In genomic region chr17:16215273-16215964, GRCh38 we compare ENCODE assay signal across 1 cellular context.
TF ChIP-seq lines count a peak whose summit lies in the region.

TSS of gene NCOR1 (minus strand) at chr17:16215534. CDS start at chr17:16194569, 20,965 bp downstream.

TF ChIP-seq in K562, 482 proteins besides CTCF, POLR2A, EP300 and RAD21 (continued from another document and continues in another):
- TF ChIP-seq, protein P1, sequence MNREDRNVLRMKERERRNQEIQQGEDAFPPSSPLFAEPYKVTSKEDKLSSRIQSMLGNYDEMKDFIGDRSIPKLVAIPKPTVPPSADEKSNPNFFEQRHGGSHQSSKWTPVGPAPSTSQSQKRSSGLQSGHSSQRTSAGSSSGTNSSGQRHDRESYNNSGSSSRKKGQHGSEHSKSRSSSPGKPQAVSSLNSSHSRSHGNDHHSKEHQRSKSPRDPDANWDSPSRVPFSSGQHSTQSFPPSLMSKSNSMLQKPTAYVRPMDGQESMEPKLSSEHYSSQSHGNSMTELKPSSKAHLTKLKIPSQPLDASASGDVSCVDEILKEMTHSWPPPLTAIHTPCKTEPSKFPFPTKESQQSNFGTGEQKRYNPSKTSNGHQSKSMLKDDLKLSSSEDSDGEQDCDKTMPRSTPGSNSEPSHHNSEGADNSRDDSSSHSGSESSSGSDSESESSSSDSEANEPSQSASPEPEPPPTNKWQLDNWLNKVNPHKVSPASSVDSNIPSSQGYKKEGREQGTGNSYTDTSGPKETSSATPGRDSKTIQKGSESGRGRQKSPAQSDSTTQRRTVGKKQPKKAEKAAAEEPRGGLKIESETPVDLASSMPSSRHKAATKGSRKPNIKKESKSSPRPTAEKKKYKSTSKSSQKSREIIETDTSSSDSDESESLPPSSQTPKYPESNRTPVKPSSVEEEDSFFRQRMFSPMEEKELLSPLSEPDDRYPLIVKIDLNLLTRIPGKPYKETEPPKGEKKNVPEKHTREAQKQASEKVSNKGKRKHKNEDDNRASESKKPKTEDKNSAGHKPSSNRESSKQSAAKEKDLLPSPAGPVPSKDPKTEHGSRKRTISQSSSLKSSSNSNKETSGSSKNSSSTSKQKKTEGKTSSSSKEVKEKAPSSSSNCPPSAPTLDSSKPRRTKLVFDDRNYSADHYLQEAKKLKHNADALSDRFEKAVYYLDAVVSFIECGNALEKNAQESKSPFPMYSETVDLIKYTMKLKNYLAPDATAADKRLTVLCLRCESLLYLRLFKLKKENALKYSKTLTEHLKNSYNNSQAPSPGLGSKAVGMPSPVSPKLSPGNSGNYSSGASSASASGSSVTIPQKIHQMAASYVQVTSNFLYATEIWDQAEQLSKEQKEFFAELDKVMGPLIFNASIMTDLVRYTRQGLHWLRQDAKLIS (CRISPR knock-in tag; IDR thresholded peaks at IDR 0.05): peak; percentile 79
- TF ChIP-seq ATF4 (CRISPR knock-in tag; IDR thresholded peaks at IDR 0.05): no peak
- 0 out of 2 replicates have a peak, but pooled peaks have one; percentile 21 for TF ChIP-seq GATAD2A (IDR thresholded peaks at IDR 0.05)
- TF ChIP-seq CBX8 (IDR thresholded peaks at IDR 0.05; ENCODE audit: borderline replicate concordance, extremely low read depth, low read depth, low read length, poor library complexity, severe bottlenecking): no peak
- TF ChIP-seq EP400 (IDR thresholded peaks at IDR 0.05): peak; percentile 69; the same call in 1 of the 2 replicates
- TF ChIP-seq HDAC1 (IDR thresholded peaks at IDR 0.05): peak in 1 of 2 experiments; percentile 46; a peak in 1 of 4 replicates
- TF ChIP-seq HMGN3 (IDR thresholded peaks at IDR 0.05; ENCODE audit: borderline replicate concordance, extremely low read depth, insufficient read length, low read depth, low read length): peak; percentile 88
- TF ChIP-seq TAF9B (IDR thresholded peaks at IDR 0.05; ENCODE audit: partially characterized antibody): no peak
- TF ChIP-seq ZNF232 (CRISPR knock-in tag; IDR thresholded peaks at IDR 0.05): 0 out of 2 replicates have a peak, but pooled peaks have one; percentile 46
- TF ChIP-seq GABPB1 (CRISPR knock-in tag; IDR thresholded peaks at IDR 0.05): peak; percentile 19
- peak; percentile 81; the same call in 1 of the 2 replicates for TF ChIP-seq KAT7 (CRISPR knock-in tag; IDR thresholded peaks at IDR 0.05; ENCODE audit: borderline replicate concordance)
- TF ChIP-seq GTF2A2 (tag; IDR thresholded peaks at IDR 0.05): no peak
- peak; percentile 57; the same call in 1 of the 2 replicates for TF ChIP-seq TFAP4 (CRISPR knock-in tag; IDR thresholded peaks at IDR 0.05; ENCODE audit: borderline replicate concordance)
- no peak for TF ChIP-seq SRSF7 (optimal IDR thresholded peaks at IDR 0.05; ENCODE audit: low read depth, low read length)
- TF ChIP-seq NONO (IDR thresholded peaks at IDR 0.05; ENCODE audit: low read depth in 2 of 2, low read length in 1 of 2): peak in 1 of 2 experiments; percentile 89; a peak in 2 of 4 replicates
- peak; percentile 75 for TF ChIP-seq CCNT2 (IDR thresholded peaks at IDR 0.05; ENCODE audit: borderline replicate concordance, extremely low read depth, insufficient read length, low read depth, low read length)
- TF ChIP-seq, protein P2, sequence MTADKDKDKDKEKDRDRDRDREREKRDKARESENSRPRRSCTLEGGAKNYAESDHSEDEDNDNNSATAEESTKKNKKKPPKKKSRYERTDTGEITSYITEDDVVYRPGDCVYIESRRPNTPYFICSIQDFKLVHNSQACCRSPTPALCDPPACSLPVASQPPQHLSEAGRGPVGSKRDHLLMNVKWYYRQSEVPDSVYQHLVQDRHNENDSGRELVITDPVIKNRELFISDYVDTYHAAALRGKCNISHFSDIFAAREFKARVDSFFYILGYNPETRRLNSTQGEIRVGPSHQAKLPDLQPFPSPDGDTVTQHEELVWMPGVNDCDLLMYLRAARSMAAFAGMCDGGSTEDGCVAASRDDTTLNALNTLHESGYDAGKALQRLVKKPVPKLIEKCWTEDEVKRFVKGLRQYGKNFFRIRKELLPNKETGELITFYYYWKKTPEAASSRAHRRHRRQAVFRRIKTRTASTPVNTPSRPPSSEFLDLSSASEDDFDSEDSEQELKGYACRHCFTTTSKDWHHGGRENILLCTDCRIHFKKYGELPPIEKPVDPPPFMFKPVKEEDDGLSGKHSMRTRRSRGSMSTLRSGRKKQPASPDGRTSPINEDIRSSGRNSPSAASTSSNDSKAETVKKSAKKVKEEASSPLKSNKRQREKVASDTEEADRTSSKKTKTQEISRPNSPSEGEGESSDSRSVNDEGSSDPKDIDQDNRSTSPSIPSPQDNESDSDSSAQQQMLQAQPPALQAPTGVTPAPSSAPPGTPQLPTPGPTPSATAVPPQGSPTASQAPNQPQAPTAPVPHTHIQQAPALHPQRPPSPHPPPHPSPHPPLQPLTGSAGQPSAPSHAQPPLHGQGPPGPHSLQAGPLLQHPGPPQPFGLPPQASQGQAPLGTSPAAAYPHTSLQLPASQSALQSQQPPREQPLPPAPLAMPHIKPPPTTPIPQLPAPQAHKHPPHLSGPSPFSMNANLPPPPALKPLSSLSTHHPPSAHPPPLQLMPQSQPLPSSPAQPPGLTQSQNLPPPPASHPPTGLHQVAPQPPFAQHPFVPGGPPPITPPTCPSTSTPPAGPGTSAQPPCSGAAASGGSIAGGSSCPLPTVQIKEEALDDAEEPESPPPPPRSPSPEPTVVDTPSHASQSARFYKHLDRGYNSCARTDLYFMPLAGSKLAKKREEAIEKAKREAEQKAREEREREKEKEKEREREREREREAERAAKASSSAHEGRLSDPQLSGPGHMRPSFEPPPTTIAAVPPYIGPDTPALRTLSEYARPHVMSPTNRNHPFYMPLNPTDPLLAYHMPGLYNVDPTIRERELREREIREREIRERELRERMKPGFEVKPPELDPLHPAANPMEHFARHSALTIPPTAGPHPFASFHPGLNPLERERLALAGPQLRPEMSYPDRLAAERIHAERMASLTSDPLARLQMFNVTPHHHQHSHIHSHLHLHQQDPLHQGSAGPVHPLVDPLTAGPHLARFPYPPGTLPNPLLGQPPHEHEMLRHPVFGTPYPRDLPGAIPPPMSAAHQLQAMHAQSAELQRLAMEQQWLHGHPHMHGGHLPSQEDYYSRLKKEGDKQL (CRISPR knock-in tag; IDR thresholded peaks at IDR 0.05; ENCODE audit: borderline replicate concordance): no peak
- TF ChIP-seq SMAD4 (CRISPR knock-in tag; conservative IDR thresholded peaks at IDR 0.05): peak; percentile 35; the same call in 1 of the 2 replicates
- no peak for TF ChIP-seq CREB1 (IDR thresholded peaks at IDR 0.05)
- TF ChIP-seq CREB1 (CRISPR knock-in tag; IDR thresholded peaks at IDR 0.05): peak; percentile 0; the same call in 1 of the 2 replicates
- no peak for TF ChIP-seq MBD2 (IDR thresholded peaks at IDR 0.05; ENCODE audit: borderline replicate concordance, low read depth)
- no peak for TF ChIP-seq CBFA2T3 (IDR thresholded peaks at IDR 0.05)
- TF ChIP-seq ZNF41 (CRISPR knock-in tag; conservative IDR thresholded peaks at IDR 0.05): no peak
- TF ChIP-seq AFF1 (IDR thresholded peaks at IDR 0.05; ENCODE audit: low read depth in 1 of 2, partially characterized antibody in 2 of 2): no peak
- TF ChIP-seq, protein P3, sequence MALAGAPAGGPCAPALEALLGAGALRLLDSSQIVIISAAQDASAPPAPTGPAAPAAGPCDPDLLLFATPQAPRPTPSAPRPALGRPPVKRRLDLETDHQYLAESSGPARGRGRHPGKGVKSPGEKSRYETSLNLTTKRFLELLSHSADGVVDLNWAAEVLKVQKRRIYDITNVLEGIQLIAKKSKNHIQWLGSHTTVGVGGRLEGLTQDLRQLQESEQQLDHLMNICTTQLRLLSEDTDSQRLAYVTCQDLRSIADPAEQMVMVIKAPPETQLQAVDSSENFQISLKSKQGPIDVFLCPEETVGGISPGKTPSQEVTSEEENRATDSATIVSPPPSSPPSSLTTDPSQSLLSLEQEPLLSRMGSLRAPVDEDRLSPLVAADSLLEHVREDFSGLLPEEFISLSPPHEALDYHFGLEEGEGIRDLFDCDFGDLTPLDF (CRISPR knock-in tag; IDR thresholded peaks at IDR 0.05): no peak
- TF ChIP-seq GTF2E2 (tag; IDR thresholded peaks at IDR 0.05): peak; percentile 73; the same call in 1 of the 2 replicates
- TF ChIP-seq, protein P4, sequence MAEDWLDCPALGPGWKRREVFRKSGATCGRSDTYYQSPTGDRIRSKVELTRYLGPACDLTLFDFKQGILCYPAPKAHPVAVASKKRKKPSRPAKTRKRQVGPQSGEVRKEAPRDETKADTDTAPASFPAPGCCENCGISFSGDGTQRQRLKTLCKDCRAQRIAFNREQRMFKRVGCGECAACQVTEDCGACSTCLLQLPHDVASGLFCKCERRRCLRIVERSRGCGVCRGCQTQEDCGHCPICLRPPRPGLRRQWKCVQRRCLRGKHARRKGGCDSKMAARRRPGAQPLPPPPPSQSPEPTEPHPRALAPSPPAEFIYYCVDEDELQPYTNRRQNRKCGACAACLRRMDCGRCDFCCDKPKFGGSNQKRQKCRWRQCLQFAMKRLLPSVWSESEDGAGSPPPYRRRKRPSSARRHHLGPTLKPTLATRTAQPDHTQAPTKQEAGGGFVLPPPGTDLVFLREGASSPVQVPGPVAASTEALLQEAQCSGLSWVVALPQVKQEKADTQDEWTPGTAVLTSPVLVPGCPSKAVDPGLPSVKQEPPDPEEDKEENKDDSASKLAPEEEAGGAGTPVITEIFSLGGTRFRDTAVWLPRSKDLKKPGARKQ (CRISPR knock-in tag; IDR thresholded peaks at IDR 0.05): no peak
- TF ChIP-seq SETDB1 (IDR thresholded peaks at IDR 0.05; ENCODE audit: low read length): no peak
- TF ChIP-seq VEZF1 (CRISPR knock-in tag; IDR thresholded peaks at IDR 0.05): peak; percentile 89
- TF ChIP-seq, protein P5, sequence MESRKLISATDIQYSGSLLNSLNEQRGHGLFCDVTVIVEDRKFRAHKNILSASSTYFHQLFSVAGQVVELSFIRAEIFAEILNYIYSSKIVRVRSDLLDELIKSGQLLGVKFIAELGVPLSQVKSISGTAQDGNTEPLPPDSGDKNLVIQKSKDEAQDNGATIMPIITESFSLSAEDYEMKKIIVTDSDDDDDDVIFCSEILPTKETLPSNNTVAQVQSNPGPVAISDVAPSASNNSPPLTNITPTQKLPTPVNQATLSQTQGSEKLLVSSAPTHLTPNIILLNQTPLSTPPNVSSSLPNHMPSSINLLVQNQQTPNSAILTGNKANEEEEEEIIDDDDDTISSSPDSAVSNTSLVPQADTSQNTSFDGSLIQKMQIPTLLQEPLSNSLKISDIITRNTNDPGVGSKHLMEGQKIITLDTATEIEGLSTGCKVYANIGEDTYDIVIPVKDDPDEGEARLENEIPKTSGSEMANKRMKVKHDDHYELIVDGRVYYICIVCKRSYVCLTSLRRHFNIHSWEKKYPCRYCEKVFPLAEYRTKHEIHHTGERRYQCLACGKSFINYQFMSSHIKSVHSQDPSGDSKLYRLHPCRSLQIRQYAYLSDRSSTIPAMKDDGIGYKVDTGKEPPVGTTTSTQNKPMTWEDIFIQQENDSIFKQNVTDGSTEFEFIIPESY (CRISPR knock-in tag; IDR thresholded peaks at IDR 0.05): no peak
- TF ChIP-seq PHTF2 (CRISPR knock-in tag; IDR thresholded peaks at IDR 0.05): no peak
- TF ChIP-seq, protein P6, sequence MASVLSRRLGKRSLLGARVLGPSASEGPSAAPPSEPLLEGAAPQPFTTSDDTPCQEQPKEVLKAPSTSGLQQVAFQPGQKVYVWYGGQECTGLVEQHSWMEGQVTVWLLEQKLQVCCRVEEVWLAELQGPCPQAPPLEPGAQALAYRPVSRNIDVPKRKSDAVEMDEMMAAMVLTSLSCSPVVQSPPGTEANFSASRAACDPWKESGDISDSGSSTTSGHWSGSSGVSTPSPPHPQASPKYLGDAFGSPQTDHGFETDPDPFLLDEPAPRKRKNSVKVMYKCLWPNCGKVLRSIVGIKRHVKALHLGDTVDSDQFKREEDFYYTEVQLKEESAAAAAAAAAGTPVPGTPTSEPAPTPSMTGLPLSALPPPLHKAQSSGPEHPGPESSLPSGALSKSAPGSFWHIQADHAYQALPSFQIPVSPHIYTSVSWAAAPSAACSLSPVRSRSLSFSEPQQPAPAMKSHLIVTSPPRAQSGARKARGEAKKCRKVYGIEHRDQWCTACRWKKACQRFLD (CRISPR knock-in tag; IDR thresholded peaks at IDR 0.05): peak; percentile 78
